Comparison of ENCODE assay signal across 1 cellular context in the genomic region with DNA sequence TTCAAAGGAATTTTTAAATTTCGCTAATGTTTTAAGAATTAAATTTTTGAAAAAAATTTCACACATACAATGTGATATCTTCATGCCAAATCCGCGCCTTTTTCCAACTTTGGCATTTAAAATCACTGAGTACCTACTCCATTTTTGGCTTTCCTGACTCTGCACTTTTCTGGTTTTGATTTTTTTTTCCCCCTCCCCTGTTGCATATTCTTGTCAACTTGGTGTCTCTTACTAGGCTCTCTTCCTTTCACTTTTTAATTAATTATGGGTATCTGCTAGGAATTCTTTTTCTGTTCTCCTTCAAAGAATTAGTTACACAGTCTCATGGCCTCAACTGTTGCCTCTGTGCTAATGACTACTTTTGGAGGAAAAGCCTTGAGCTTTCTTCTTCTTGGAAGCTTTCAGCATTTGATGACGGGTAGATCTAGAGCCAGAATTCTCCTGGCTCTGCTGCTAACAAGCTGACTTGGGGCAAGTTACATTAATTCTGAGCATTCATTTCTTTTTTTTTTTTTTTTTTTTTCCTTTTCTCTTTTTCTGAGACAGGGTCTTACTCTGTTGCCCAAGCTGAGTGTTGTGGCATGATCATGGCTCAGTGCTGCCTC.
TF ChIP-seq lines count a peak whose summit lies in the region.

No MANE protein-coding gene starts in this region.

TF ChIP-seq in GM23338, 12 proteins besides CTCF, POLR2A, EP300 and RAD21 (continued from another document):
- TF ChIP-seq, protein P1, sequence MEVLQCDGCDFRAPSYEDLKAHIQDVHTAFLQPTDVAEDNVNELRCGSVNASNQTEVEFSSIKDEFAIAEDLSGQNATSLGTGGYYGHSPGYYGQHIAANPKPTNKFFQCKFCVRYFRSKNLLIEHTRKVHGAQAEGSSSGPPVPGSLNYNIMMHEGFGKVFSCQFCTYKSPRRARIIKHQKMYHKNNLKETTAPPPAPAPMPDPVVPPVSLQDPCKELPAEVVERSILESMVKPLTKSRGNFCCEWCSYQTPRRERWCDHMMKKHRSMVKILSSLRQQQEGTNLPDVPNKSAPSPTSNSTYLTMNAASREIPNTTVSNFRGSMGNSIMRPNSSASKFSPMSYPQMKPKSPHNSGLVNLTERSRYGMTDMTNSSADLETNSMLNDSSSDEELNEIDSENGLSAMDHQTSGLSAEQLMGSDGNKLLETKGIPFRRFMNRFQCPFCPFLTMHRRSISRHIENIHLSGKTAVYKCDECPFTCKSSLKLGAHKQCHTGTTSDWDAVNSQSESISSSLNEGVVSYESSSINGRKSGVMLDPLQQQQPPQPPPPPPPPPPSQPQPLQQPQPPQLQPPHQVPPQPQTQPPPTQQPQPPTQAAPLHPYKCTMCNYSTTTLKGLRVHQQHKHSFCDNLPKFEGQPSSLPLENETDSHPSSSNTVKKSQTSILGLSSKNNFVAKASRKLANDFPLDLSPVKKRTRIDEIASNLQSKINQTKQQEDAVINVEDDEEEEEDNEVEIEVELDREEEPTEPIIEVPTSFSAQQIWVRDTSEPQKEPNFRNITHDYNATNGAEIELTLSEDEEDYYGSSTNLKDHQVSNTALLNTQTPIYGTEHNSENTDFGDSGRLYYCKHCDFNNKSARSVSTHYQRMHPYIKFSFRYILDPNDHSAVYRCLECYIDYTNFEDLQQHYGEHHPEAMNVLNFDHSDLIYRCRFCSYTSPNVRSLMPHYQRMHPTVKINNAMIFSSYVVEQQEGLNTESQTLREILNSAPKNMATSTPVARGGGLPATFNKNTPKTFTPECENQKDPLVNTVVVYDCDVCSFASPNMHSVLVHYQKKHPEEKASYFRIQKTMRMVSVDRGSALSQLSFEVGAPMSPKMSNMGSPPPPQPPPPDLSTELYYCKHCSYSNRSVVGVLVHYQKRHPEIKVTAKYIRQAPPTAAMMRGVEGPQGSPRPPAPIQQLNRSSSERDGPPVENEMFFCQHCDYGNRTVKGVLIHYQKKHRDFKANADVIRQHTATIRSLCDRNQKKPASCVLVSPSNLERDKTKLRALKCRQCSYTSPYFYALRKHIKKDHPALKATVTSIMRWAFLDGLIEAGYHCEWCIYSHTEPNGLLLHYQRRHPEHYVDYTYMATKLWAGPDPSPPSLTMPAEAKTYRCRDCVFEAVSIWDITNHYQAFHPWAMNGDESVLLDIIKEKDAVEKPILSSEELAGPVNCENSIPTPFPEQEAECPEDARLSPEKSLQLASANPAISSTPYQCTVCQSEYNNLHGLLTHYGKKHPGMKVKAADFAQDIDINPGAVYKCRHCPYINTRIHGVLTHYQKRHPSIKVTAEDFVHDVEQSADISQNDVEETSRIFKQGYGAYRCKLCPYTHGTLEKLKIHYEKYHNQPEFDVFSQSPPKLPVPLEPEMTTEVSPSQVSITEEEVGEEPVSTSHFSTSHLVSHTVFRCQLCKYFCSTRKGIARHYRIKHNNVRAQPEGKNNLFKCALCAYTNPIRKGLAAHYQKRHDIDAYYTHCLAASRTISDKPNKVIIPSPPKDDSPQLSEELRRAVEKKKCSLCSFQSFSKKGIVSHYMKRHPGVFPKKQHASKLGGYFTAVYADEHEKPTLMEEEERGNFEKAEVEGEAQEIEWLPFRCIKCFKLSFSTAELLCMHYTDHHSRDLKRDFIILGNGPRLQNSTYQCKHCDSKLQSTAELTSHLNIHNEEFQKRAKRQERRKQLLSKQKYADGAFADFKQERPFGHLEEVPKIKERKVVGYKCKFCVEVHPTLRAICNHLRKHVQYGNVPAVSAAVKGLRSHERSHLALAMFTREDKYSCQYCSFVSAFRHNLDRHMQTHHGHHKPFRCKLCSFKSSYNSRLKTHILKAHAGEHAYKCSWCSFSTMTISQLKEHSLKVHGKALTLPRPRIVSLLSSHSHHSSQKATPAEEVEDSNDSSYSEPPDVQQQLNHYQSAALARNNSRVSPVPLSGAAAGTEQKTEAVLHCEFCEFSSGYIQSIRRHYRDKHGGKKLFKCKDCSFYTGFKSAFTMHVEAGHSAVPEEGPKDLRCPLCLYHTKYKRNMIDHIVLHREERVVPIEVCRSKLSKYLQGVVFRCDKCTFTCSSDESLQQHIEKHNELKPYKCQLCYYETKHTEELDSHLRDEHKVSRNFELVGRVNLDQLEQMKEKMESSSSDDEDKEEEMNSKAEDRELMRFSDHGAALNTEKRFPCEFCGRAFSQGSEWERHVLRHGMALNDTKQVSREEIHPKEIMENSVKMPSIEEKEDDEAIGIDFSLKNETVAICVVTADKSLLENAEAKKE (CRISPR knock-in tag; IDR thresholded peaks at IDR 0.05): no peak
- TF ChIP-seq ZNF114 (CRISPR knock-in tag; IDR thresholded peaks at IDR 0.05): no peak
- no peak for TF ChIP-seq NANOG (IDR thresholded peaks at IDR 0.05; ENCODE audit: borderline replicate concordance)
